Comparison of ENCODE assay signal across 1 cellular context in genomic region chr7:140696679-140697446, GRCh38.
TF ChIP-seq lines count a peak whose summit lies in the region.

NDUFB2 (plus strand) TSS chr7:140696708; CDS start chr7:140696745, 37 bp downstream.

TF ChIP-seq in HepG2, 621 proteins besides CTCF, POLR2A, EP300 and RAD21 (continued from another document and continues in another):
- TF ChIP-seq ZBTB26 (CRISPR knock-in tag; IDR thresholded peaks at IDR 0.05; ENCODE audit: borderline replicate concordance): peak; percentile 55
- peak; percentile 84 for TF ChIP-seq ZNF883 (CRISPR knock-in tag; IDR thresholded peaks at IDR 0.05; ENCODE audit: not compliant biosample characterization)
- TF ChIP-seq FOXP4 (CRISPR knock-in tag; IDR thresholded peaks at IDR 0.05): peak; percentile 47; the same call in 1 of the 2 replicates
- peak; percentile 71; the same call in 1 of the 2 replicates for TF ChIP-seq IRX3 (CRISPR knock-in tag; IDR thresholded peaks at IDR 0.05; ENCODE audit: borderline replicate concordance, low read depth)
- no peak; the same call in 1 of the 2 replicates for TF ChIP-seq PPARG (CRISPR knock-in tag; conservative IDR thresholded peaks at IDR 0.05)
- peak; percentile 85 for TF ChIP-seq TMF1 (CRISPR knock-in tag; IDR thresholded peaks at IDR 0.05; ENCODE audit: low read depth)
- 0 out of 2 replicates have a peak, but pooled peaks have one; percentile 16 for TF ChIP-seq ZNF660 (CRISPR knock-in tag; IDR thresholded peaks at IDR 0.05; ENCODE audit: borderline replicate concordance, low read depth)
- TF ChIP-seq, protein P1, sequence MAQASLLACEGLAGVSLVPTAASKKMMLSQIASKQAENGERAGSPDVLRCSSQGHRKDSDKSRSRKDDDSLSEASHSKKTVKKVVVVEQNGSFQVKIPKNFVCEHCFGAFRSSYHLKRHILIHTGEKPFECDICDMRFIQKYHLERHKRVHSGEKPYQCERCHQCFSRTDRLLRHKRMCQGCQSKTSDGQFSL (CRISPR knock-in tag; IDR thresholded peaks at IDR 0.05): no peak
- peak; percentile 72 for TF ChIP-seq RBM22 (optimal IDR thresholded peaks at IDR 0.05; ENCODE audit: low read length)
- TF ChIP-seq ZNF280B (CRISPR knock-in tag; IDR thresholded peaks at IDR 0.05; ENCODE audit: borderline replicate concordance): no peak
- TF ChIP-seq IRF9 (CRISPR knock-in tag; IDR thresholded peaks at IDR 0.05; ENCODE audit: borderline replicate concordance): peak; percentile 52; the same call in 1 of the 2 replicates
- no peak for TF ChIP-seq EHMT2 (IDR thresholded peaks at IDR 0.05; ENCODE audit: borderline replicate concordance, low read depth, low read length)
- peak; percentile 94 for TF ChIP-seq POLR2G (IDR thresholded peaks at IDR 0.05; ENCODE audit: low read depth, low read length)
- peak; percentile 59; the same call in 1 of the 2 replicates for TF ChIP-seq ZNF430 (CRISPR knock-in tag; IDR thresholded peaks at IDR 0.05)
- no peak for TF ChIP-seq ZKSCAN1 (IDR thresholded peaks at IDR 0.05; ENCODE audit: low read length)
- peak; percentile 31; the same call in 1 of the 2 replicates for TF ChIP-seq NFAT5 (CRISPR knock-in tag; IDR thresholded peaks at IDR 0.05)
- TF ChIP-seq SMC3 (IDR thresholded peaks at IDR 0.05; ENCODE audit: low read length): no peak
- TF ChIP-seq ELF4 (CRISPR knock-in tag; IDR thresholded peaks at IDR 0.05; ENCODE audit: borderline replicate concordance): no peak; the same call in 1 of the 2 replicates
- TF ChIP-seq ZFP90 (CRISPR knock-in tag; IDR thresholded peaks at IDR 0.05; ENCODE audit: borderline replicate concordance): peak; percentile 85
- peak; percentile 54 for TF ChIP-seq HNRNPK (IDR thresholded peaks at IDR 0.05; ENCODE audit: low read depth, low read length, poor library complexity, severe bottlenecking)
- no peak for TF ChIP-seq ZNF256 (CRISPR knock-in tag; conservative IDR thresholded peaks at IDR 0.05)
- TF ChIP-seq NCOR1 (IDR thresholded peaks at IDR 0.05; ENCODE audit: borderline replicate concordance, low read length): no peak
- TF ChIP-seq ZMAT3 (CRISPR knock-in tag; conservative IDR thresholded peaks at IDR 0.05): peak; percentile 89; the same call in 1 of the 2 replicates
- TF ChIP-seq CENPT (CRISPR knock-in tag; IDR thresholded peaks at IDR 0.05; ENCODE audit: low read depth): no peak
- TF ChIP-seq THAP11 (CRISPR knock-in tag; IDR thresholded peaks at IDR 0.05): peak; percentile 99
- TF ChIP-seq MED1 (CRISPR knock-in tag; IDR thresholded peaks at IDR 0.05): peak; percentile 63
- no peak; the same call in 1 of the 2 replicates for TF ChIP-seq ZNF276 (CRISPR knock-in tag; IDR thresholded peaks at IDR 0.05; ENCODE audit: low read depth)
- TF ChIP-seq ZNF317 (CRISPR knock-in tag; IDR thresholded peaks at IDR 0.05): no peak; the same call in 1 of the 2 replicates
- TF ChIP-seq SP1 (IDR thresholded peaks at IDR 0.05): no peak
- TF ChIP-seq SP1 (CRISPR knock-in tag; IDR thresholded peaks at IDR 0.05): no peak
- TF ChIP-seq ZNF781 (CRISPR knock-in tag; IDR thresholded peaks at IDR 0.05; ENCODE audit: borderline replicate concordance, not compliant biosample characterization): no peak
- TF ChIP-seq, protein P2, sequence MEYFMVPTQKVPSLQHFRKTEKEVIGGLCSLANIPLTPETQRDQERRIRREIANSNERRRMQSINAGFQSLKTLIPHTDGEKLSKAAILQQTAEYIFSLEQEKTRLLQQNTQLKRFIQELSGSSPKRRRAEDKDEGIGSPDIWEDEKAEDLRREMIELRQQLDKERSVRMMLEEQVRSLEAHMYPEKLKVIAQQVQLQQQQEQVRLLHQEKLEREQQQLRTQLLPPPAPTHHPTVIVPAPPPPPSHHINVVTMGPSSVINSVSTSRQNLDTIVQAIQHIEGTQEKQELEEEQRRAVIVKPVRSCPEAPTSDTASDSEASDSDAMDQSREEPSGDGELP (IDR thresholded peaks at IDR 0.05; ENCODE audit: borderline replicate concordance, low read depth): no peak
- 0 out of 2 replicates have a peak, but pooled peaks have one; percentile 45 for TF ChIP-seq CCDC6 (CRISPR knock-in tag; IDR thresholded peaks at IDR 0.05)
- TF ChIP-seq HOXD1 (CRISPR knock-in tag; IDR thresholded peaks at IDR 0.05): 0 out of 2 replicates have a peak, but pooled peaks have one; percentile 37
- TF ChIP-seq MTERF4 (CRISPR knock-in tag; IDR thresholded peaks at IDR 0.05): no peak; the same call in none of the 2 replicates
- TF ChIP-seq, protein P3, sequence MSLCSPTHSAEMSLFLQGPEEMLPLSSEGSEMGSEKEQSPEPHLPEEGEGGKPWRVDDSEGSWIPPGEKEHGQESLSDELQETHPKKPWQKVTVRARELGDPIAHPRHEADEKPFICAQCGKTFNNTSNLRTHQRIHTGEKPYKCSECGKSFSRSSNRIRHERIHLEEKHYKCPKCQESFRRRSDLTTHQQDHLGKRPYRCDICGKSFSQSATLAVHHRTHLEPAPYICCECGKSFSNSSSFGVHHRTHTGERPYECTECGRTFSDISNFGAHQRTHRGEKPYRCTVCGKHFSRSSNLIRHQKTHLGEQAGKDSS (CRISPR knock-in tag; IDR thresholded peaks at IDR 0.05; ENCODE audit: borderline replicate concordance, low read depth): no peak
- no peak for TF ChIP-seq MBD4 (IDR thresholded peaks at IDR 0.05; ENCODE audit: borderline replicate concordance, low read length)
- TF ChIP-seq ZBTB49 (CRISPR knock-in tag; IDR thresholded peaks at IDR 0.05; ENCODE audit: borderline replicate concordance): no peak; the same call in 1 of the 2 replicates
- no peak for TF ChIP-seq IRF2 (CRISPR knock-in tag; IDR thresholded peaks at IDR 0.05)
- no peak for TF ChIP-seq SCMH1 (CRISPR knock-in tag; IDR thresholded peaks at IDR 0.05; ENCODE audit: borderline replicate concordance)
